Comparison of ENCODE assay signal across 16 cellular contexts in genomic region chr7:130935564-130936157, GRCh38.
DNase-seq lines count a peak whose midpoint lies in the region; ATAC-seq and TF ChIP-seq lines count a peak whose summit lies in the region.
"Had no signal": no experiment of that assay in that cellular context is flagged by ENCODE, and none has a peak within 500 bp of the region (broad histone marks: within the 10 kb centered on the region; RNA-seq: fewer than 3 reads in every experiment).

No MANE protein-coding gene starts in this region.

- no peaks in the 10 kb centered on the region for H3K27me3 Mint-ChIP-seq in T-helper 1 cell treated with Interleukin-12 subunit alpha and Interleukin-12 subunit beta and Interleukin-4 antibody, amounts not matched to agents 30 μg/mL and 1 μg/mL, for 36 hours (ENCODE audit: low read depth)
- H3K27me3 Mint-ChIP-seq in CD8-positive, alpha-beta memory T cell, result peaks cover 0 to 2% of the 10 kb centered on the region in 2 donors
- no peaks in the 10 kb centered on the region for H3K27me3 Mint-ChIP-seq in activated T-helper 2 cell treated with anti-CD3 and anti-CD28 coated beads, Interferon-gamma antibody, Interleukin-2, Interleukin-4, amounts not matched to agents 10 μg/mL and 5 μg/mL and 100 μg/mL, durations not matched to agents 14 hours and 24 hours and 36 hours (ENCODE audit: low read depth)
- H3K27me3 Mint-ChIP-seq: type B pancreatic cell had no signal

- H3K4me1 Mint-ChIP-seq in T-helper 1 cell treated with Interleukin-12 subunit alpha and Interleukin-12 subunit beta and Interleukin-4 antibody, amounts not matched to agents 30 μg/mL and 1 μg/mL, for 36 hours (ENCODE audit: low read depth), result peaks cover 66% of the 10 kb centered on the region
- H3K4me1 Mint-ChIP-seq in CD8-positive, alpha-beta memory T cell, result peaks cover 76 to 95% (median 94%) of the 10 kb centered on the region in 3 donors
- peaks cover 66% of the 10 kb centered on the region for H3K4me1 Mint-ChIP-seq in activated T-helper 2 cell treated with anti-CD3 and anti-CD28 coated beads, Interferon-gamma antibody, Interleukin-2, Interleukin-4, amounts not matched to agents 10 μg/mL and 5 μg/mL and 100 μg/mL, durations not matched to agents 14 hours and 24 hours and 36 hours (ENCODE audit: low read depth)

- H3K36me3 ChIP-seq in CD8-positive, alpha-beta memory T cell (ENCODE audit: insufficient read depth, low read length), result peaks cover 10% of the 10 kb centered on the region
- peaks cover 12% of the 10 kb centered on the region for H3K36me3 ChIP-seq in muscle layer of colon (ENCODE audit: insufficient read depth, low read length)
- H3K36me3 ChIP-seq in tibial artery, result peaks cover 0 to 12% (median 11%) of the 10 kb centered on the region in 3 donors

- ATAC-seq in HG02623 (IDR thresholded peaks at IDR 0.05; ENCODE audit: unreplicated experiment), result no peak
- ATAC-seq: CD8-positive, alpha-beta T cell had no signal

- H3K4me3 Mint-ChIP-seq in T-helper 1 cell treated with Interleukin-12 subunit alpha and Interleukin-12 subunit beta and Interleukin-4 antibody, amounts not matched to agents 30 μg/mL and 1 μg/mL, for 36 hours, result no peak overlapping the region
- H3K4me3 Mint-ChIP-seq in CD8-positive, alpha-beta memory T cell, result peak overlapping the region in 1 of 7 donors; percentile 25
- H3K4me3 Mint-ChIP-seq in activated T-helper 2 cell treated with anti-CD3 and anti-CD28 coated beads, Interferon-gamma antibody, Interleukin-2, Interleukin-4, amounts not matched to agents 10 μg/mL and 5 μg/mL and 100 μg/mL, durations not matched to agents 14 hours and 24 hours and 36 hours (ENCODE audit: low read depth), result no peak overlapping the region
- H3K4me3 Mint-ChIP-seq: CD8-positive, alpha-beta T cell; type B pancreatic cell had no signal

- POLR2A ChIA-PET in CD8-positive, alpha-beta memory T cell (lab: Charles Lee), result interaction anchor here (0.6 kb wide), 1 partner anchor 31 kb away, joined by 4 read pairs; no protein-coding TSS in a partner anchor

- H3K9ac ChIP-seq in muscle layer of colon (ENCODE audit: low read length), result no peak overlapping the region

- no peaks in the 10 kb centered on the region for H3K9me3 Mint-ChIP-seq in T-helper 1 cell treated with Interleukin-12 subunit alpha and Interleukin-12 subunit beta and Interleukin-4 antibody, amounts not matched to agents 30 μg/mL and 1 μg/mL, for 36 hours
- no peaks in the 10 kb centered on the region for H3K9me3 Mint-ChIP-seq in CD8-positive, alpha-beta memory T cell
- no peaks in the 10 kb centered on the region for H3K9me3 Mint-ChIP-seq in activated T-helper 2 cell treated with anti-CD3 and anti-CD28 coated beads, Interferon-gamma antibody, Interleukin-2, Interleukin-4, amounts not matched to agents 10 μg/mL and 5 μg/mL and 100 μg/mL, durations not matched to agents 14 hours and 24 hours and 36 hours
- H3K9me3 Mint-ChIP-seq: CD8-positive, alpha-beta T cell; type B pancreatic cell had no signal

- H3K9me3 ChIP-seq in CD8-positive, alpha-beta memory T cell (ENCODE audit: low read length), result no peaks in the 10 kb centered on the region
- H3K9me3 ChIP-seq in muscle layer of colon (ENCODE audit: low read length) (no peaks in the 10 kb centered on the region), tibial artery (no peaks in the 10 kb centered on the region)

- H3K4me3 ChIP-seq in CD8-positive, alpha-beta memory T cell (ENCODE audit: low read length), result no peak overlapping the region
- H3K4me3 ChIP-seq in muscle layer of colon (ENCODE audit: low read depth in 1 of 2, low read length in 2 of 2) (no peak overlapping the region), tibial artery (no peak overlapping the region)
- H3K4me3 ChIP-seq: PC-9 had no signal

- no peak for TF ChIP-seq CTCF in tibial artery (IDR thresholded peaks at IDR 0.05)

- no peaks in the 10 kb centered on the region for H3K27me3 ChIP-seq in CD8-positive, alpha-beta memory T cell (ENCODE audit: insufficient read depth, low read length, poor library complexity, severe bottlenecking)
- H3K27me3 ChIP-seq in muscle layer of colon (ENCODE audit: control insufficient read depth in 1 of 2, insufficient read depth in 2 of 2, low read length in 2 of 2) (no peaks in the 10 kb centered on the region), tibial artery (no peaks in the 10 kb centered on the region)

- peaks cover 76% of the 10 kb centered on the region for H3K4me1 ChIP-seq in CD8-positive, alpha-beta memory T cell (ENCODE audit: insufficient read depth, low read length)
- H3K4me1 ChIP-seq in muscle layer of colon (ENCODE audit: insufficient read depth, low read length) (peaks cover 24% of the 10 kb centered on the region), tibial artery (peaks cover 0 to 54% (median 14%) of the 10 kb centered on the region in 4 donors)

- no peak overlapping the region for H3K27ac ChIP-seq in CD8-positive, alpha-beta memory T cell (ENCODE audit: low read depth, low read length)
- H3K27ac ChIP-seq in muscle layer of colon (ENCODE audit: low read depth, low read length), result peak overlapping the region; percentile 1
- no peak overlapping the region for H3K27ac ChIP-seq in tibial artery
- H3K27ac ChIP-seq: 22Rv1, PC-9 had no signal

- DNase-seq in T-helper 1 cell (no peak), tibial artery (no peak), activated gamma-delta T cell treated with Interleukin-2 at 50 U/mL for 16 hours (no peak)
- DNase-seq in CD8-positive, alpha-beta memory T cell, result no peak
- DNase-seq in activated T-helper 2 cell treated with anti-CD3 and anti-CD28 coated beads, Interferon-gamma antibody, Interleukin-2, Interleukin-4, amounts not matched to agents 10 μg/mL and 5 μg/mL and 100 μg/mL, durations not matched to agents 14 hours and 24 hours and 36 hours (ENCODE audit: low spot score), result no peak
- DNase-seq: amniotic stem cell; CD8-positive, alpha-beta T cell; erythroblast; Karpas-422; NCI-H1694; PC-9 had no signal

- H3K36me3 Mint-ChIP-seq in T-helper 1 cell treated with Interleukin-12 subunit alpha and Interleukin-12 subunit beta and Interleukin-4 antibody, amounts not matched to agents 30 μg/mL and 1 μg/mL, for 36 hours (ENCODE audit: low read depth), result peaks cover 42% of the 10 kb centered on the region
- H3K36me3 Mint-ChIP-seq in CD8-positive, alpha-beta memory T cell, result peaks cover 7 to 77% (median 7%) of the 10 kb centered on the region in 3 donors
- peaks cover 91% of the 10 kb centered on the region for H3K36me3 Mint-ChIP-seq in activated T-helper 2 cell treated with anti-CD3 and anti-CD28 coated beads, Interferon-gamma antibody, Interleukin-2, Interleukin-4, amounts not matched to agents 10 μg/mL and 5 μg/mL and 100 μg/mL, durations not matched to agents 14 hours and 24 hours and 36 hours (ENCODE audit: low read depth)
- H3K36me3 Mint-ChIP-seq: type B pancreatic cell had no signal

- CTCF ChIA-PET in CD8-positive, alpha-beta memory T cell (lab: Charles Lee), result interaction anchor here (0.6 to 1.4 kb wide), 2 partner anchors 20 to 24 kb away, joined by 3 read pairs; no protein-coding TSS in a partner anchor

- intact Hi-C loops in activated T-helper 2 cell treated with anti-CD3 and anti-CD28 coated beads, Interferon-gamma antibody, Interleukin-2, Interleukin-4, amounts not matched to agents 10 μg/mL and 5 μg/mL and 100 μg/mL, durations not matched to agents 14 hours and 24 hours and 36 hours (cut with micrococcal nuclease), result no loop called here
- intact Hi-C loops in tibial artery (cut with DNase I; ENCODE audit: low total_unique reads), result no loop called here

- peak overlapping the region; percentile 64 for H3K27ac Mint-ChIP-seq in T-helper 1 cell treated with Interleukin-12 subunit alpha and Interleukin-12 subunit beta and Interleukin-4 antibody, amounts not matched to agents 30 μg/mL and 1 μg/mL, for 36 hours
- H3K27ac Mint-ChIP-seq in CD8-positive, alpha-beta memory T cell, result peak overlapping the region; percentile 52 to 97 (median 84)
- peak overlapping the region; percentile 86 for H3K27ac Mint-ChIP-seq in activated T-helper 2 cell treated with anti-CD3 and anti-CD28 coated beads, Interferon-gamma antibody, Interleukin-2, Interleukin-4, amounts not matched to agents 10 μg/mL and 5 μg/mL and 100 μg/mL, durations not matched to agents 14 hours and 24 hours and 36 hours
- H3K27ac Mint-ChIP-seq: type B pancreatic cell had no signal
